Comparison of ENCODE assay signal across 8 cellular contexts in genomic region chr3:169146866-169147245, GRCh38.
DNase-seq lines count a peak whose midpoint lies in the region; ATAC-seq, FAIRE-seq and TF ChIP-seq lines count a peak whose summit lies in the region.

No MANE protein-coding gene starts in this region.

- H3K4me1 ChIP-seq in K562 (replicated peaks in 1 of 2; ENCODE audit: control insufficient read depth in 2 of 2, insufficient read depth in 2 of 2, low read length in 2 of 2) (peaks cover 6 to 19% of the 10 kb centered on the region in 2 experiments; a peak in 4 of 5 replicates), HepG2 (ENCODE audit: insufficient read depth, low read length) (peaks cover 17% of the 10 kb centered on the region), upper lobe of left lung (peaks cover 23 to 36% (median 32%) of the 10 kb centered on the region in 4 donors)

- H3K9me1 ChIP-seq in K562 (ENCODE audit: control insufficient read depth, insufficient read depth, low read length) = no peaks in the 10 kb centered on the region

- H3K27ac ChIP-seq in K562 (ENCODE audit: extremely low read depth, low read depth, low read length) (peak overlapping the region; percentile 89), HepG2 (ENCODE audit: extremely low read length, insufficient read depth, low read length) (no peak overlapping the region), upper lobe of left lung (peak overlapping the region; percentile 80 to 93 (median 92))

- H2AFZ ChIP-seq in K562 (ENCODE audit: low read depth, low read length) (peak overlapping the region; percentile 97), HepG2 (ENCODE audit: low read length) (no peak overlapping the region)

- intact Hi-C loops in K562 (cut with micrococcal nuclease) (loop anchor here (5.0 kb wide), 1 partner anchor 105 kb away; no protein-coding TSS in a partner anchor), HepG2 (cut with micrococcal nuclease; ENCODE audit: unreplicated experiment) (loop anchor here (10.0 kb wide), 3 partner anchors 148 to 282 kb away; no protein-coding TSS in a partner anchor)

- H3K27me3 ChIP-seq in K562 (ENCODE audit: control insufficient read depth in 2 of 2, insufficient read depth in 2 of 2, low read length in 2 of 2) (no peaks in the 10 kb centered on the region; a peak in 1 of 5 replicates), HepG2 (ENCODE audit: control insufficient read depth in 1 of 2, insufficient read depth in 2 of 2, low read length in 2 of 2) (peaks cover 1 to 33% of the 10 kb centered on the region in 2 experiments; a peak in 4 of 5 replicates), upper lobe of left lung (peaks cover 0 to 6% (median 0%) of the 10 kb centered on the region in 4 donors)

- H3K79me2 ChIP-seq in K562 (ENCODE audit: control insufficient read depth, insufficient read depth, low read length) = peaks cover 45% of the 10 kb centered on the region
- no peaks in the 10 kb centered on the region for H3K79me2 ChIP-seq in HepG2 (ENCODE audit: insufficient read depth, low read length)

- TF ChIP-seq POLR2A in K562 (conservative IDR thresholded peaks at IDR 0.05) (no peak), HepG2 (IDR thresholded peaks at IDR 0.05; ENCODE audit: insufficient read depth in 1 of 2, low read depth in 2 of 2, low read length in 2 of 2) (no peak), upper lobe of left lung (IDR thresholded peaks at IDR 0.05) (no peak), GM18505 (IDR thresholded peaks at IDR 0.05; ENCODE audit: borderline replicate concordance, extremely low read depth, insufficient read depth, insufficient read length) (no peak)

- TF ChIP-seq EP300 in K562 (IDR thresholded peaks at IDR 0.05; ENCODE audit: low read length) (no peak), HepG2 (IDR thresholded peaks at IDR 0.05; ENCODE audit: low read depth in 2 of 2, low read length in 2 of 2) (no peak), HepG2 (CRISPR knock-in tag; IDR thresholded peaks at IDR 0.05; ENCODE audit: borderline replicate concordance) (no peak), upper lobe of left lung (IDR thresholded peaks at IDR 0.05) (no peak)

- CTCF ChIA-PET in AG04449 (lab: Yijun Ruan, JAX) = interaction anchor here (0.7 to 5.9 kb wide), 13 partner anchors 14 to 522 kb away, joined by 3 to 43 read pairs (median 4); no protein-coding TSS in a partner anchor
- CTCF ChIA-PET in K562 (lab: Yijun Ruan, JAX; ENCODE audit: low intra/inter-chr PET ratio) = no interaction called here
- CTCF ChIA-PET in HepG2 (lab: Yijun Ruan, JAX; ENCODE audit: low intra/inter-chr PET ratio, low total read pairs) = no interaction called here

- TF ChIP-seq CTCF in AG04449 (IDR thresholded peaks at IDR 0.05; ENCODE audit: insufficient read depth, low read length, missing control alignments) = no peak
- TF ChIP-seq CTCF in HFF-Myc (IDR thresholded peaks at IDR 0.05; ENCODE audit: low read depth, low read length, missing control alignments) = no peak
- no peak for TF ChIP-seq CTCF in K562 (IDR thresholded peaks at IDR 0.05 in 2 of 3, conservative IDR thresholded peaks at IDR 0.05 in 1 of 3; ENCODE audit: insufficient read depth in 2 of 3, low read depth in 1 of 3, low read length in 3 of 3)
- TF ChIP-seq CTCF in HepG2 (CRISPR knock-in tag; IDR thresholded peaks at IDR 0.05) = no peak
- no peak for TF ChIP-seq CTCF in upper lobe of left lung (IDR thresholded peaks at IDR 0.05)

- TF ChIP-seq RAD21 in K562 (CRISPR knock-in tag; conservative IDR thresholded peaks at IDR 0.05 in 1 of 2, IDR thresholded peaks at IDR 0.05 in 1 of 2) (no peak), HepG2 (CRISPR knock-in tag; IDR thresholded peaks at IDR 0.05) (no peak)

- in situ Hi-C loops in K562 (cut with MboI) = loop anchor here (10.0 to 25.0 kb wide), 2 partner anchors 598 to 815 kb away; partner anchors contain the start of gene SEC62
- in situ Hi-C loops in HepG2 (cut with HindIII; ENCODE audit: extremely low pct_ligation_motif_present, low pct_unique_long_range_greater_than_20kb) = loop anchor here (5.0 kb wide), 1 partner anchor 515 kb away; the partner anchor contains the start of gene MECOM

- H3K9me3 ChIP-seq in K562 (replicated peaks; ENCODE audit: control insufficient read depth, insufficient read depth, low read depth, low read length) (no peaks in the 10 kb centered on the region), HepG2 (ENCODE audit: low read length) (no peaks in the 10 kb centered on the region), upper lobe of left lung (no peaks in the 10 kb centered on the region)

- peak overlapping the region; percentile 70 for H3K4me3 ChIP-seq in AG04449 (ENCODE audit: low read depth, low read length)
- peak overlapping the region; percentile 72 for H3K4me3 ChIP-seq in HFF-Myc (replicated peaks; ENCODE audit: low read depth, low read length)
- peak overlapping the region; percentile 60 for H3K4me3 ChIP-seq in K562
- peak overlapping the region; percentile 22 to 54 (median 47) for H3K4me3 ChIP-seq in HepG2 (replicated peaks in 1 of 3; ENCODE audit: insufficient read depth in 1 of 3, low read depth in 2 of 3, low read length in 3 of 3)
- peak overlapping the region; percentile 30 to 59 (median 52) for H3K4me3 ChIP-seq in upper lobe of left lung

- FAIRE-seq in K562 (lab: Jason Lieb, UNC) (no peak), HepG2 (lab: Jason Lieb, UNC) (no peak)

- POLR2A ChIA-PET in AG04449 (lab: Yijun Ruan, JAX) = interaction anchor here (0.7 kb wide), 1 partner anchor 618 kb away, joined by 3 read pairs; the partner anchor contains the start of gene TERC
- POLR2A ChIA-PET in K562 (lab: Yijun Ruan, JAX) = interaction anchor here (1.0 to 1.2 kb wide), 3 partner anchors 9 to 44 kb away, joined by 3 to 5 read pairs (median 4); no protein-coding TSS in a partner anchor
- POLR2A ChIA-PET in HepG2 (lab: Yijun Ruan, JAX) = no interaction called here

- DNase-seq in AG04449 (ENCODE audit: low read depth, low spot score) = no peak
- DNase-seq in HFF-Myc (ENCODE audit: extremely low read depth, low read depth) = no peak
- DNase-seq in K562 (ENCODE audit: extremely low read depth in 1 of 4, low spot score in 3 of 4) = peak in 1 of 4 experiments; percentile 22
- no peak for DNase-seq in HepG2 (ENCODE audit: low spot score)
- DNase-seq in upper lobe of left lung = no peak
- no peak for DNase-seq in cortex of kidney (lab: John Stamatoyannopoulos, UW)
- no peak for DNase-seq in occipital lobe (lab: John Stamatoyannopoulos, UW)

- H3K9ac ChIP-seq in K562 (ENCODE audit: insufficient read depth in 1 of 2, low read depth in 2 of 2, low read length in 2 of 2) (peak overlapping the region; percentile 81 to 88), HepG2 (ENCODE audit: insufficient read depth, low read depth, low read length) (no peak overlapping the region)

- TSS peak; percentile 88 for BruUV-seq in K562 (replicated peaks; lab: Mats Ljungman, UMichigan)
- no TSS peak for BruUV-seq in HepG2 (replicated peaks; lab: Mats Ljungman, UMichigan)

- H3K4me2 ChIP-seq in K562 (ENCODE audit: insufficient read depth, low read length) (peak overlapping the region; percentile 88), HepG2 (ENCODE audit: low read depth, low read length) (peak overlapping the region; percentile 70)

- WGBS in K562 (ENCODE audit: insufficient coverage, low coverage, missing lambda C conversion rate) = 2% methylated on average over 12 of the region's 12 CpGs
- WGBS in HepG2 (ENCODE audit: low lambda C conversion rate) = 13% methylated on average over 12 of the region's 12 CpGs
- whole genome bisulfite sequencing in upper lobe of left lung, 2 donors = 1 to 2% methylated on average over 12 of the region's 12 CpGs

- H3K36me3 ChIP-seq in K562 (ENCODE audit: control insufficient read depth, insufficient read depth, low read length) (peaks cover 18% of the 10 kb centered on the region; the same call in 2 of the 3 replicates), HepG2 (replicated peaks in 1 of 2; ENCODE audit: control insufficient read depth in 1 of 2, insufficient read depth in 2 of 2, low read length in 2 of 2) (no peaks in the 10 kb centered on the region), upper lobe of left lung (no peaks in the 10 kb centered on the region)

- no peaks in the 10 kb centered on the region for H4K20me1 ChIP-seq in K562 (replicated peaks; ENCODE audit: control insufficient read depth, insufficient read depth, low read length)
- no peaks in the 10 kb centered on the region for H4K20me1 ChIP-seq in HepG2 (ENCODE audit: insufficient read depth, low read length)

- ATAC-seq in K562 (peak; percentile 9), HepG2 (no peak), upper lobe of left lung (ENCODE audit: low FRiP score in 2 of 2) (peak in 1 of 2 donors; percentile 4), GM18505 (IDR thresholded peaks at IDR 0.05; ENCODE audit: unreplicated experiment) (no peak)

TF ChIP-seq in K562, 482 proteins besides CTCF, POLR2A, EP300 and RAD21 (continues in another document):
- TF ChIP-seq GABPA (tag; conservative IDR thresholded peaks at IDR 0.05; ENCODE audit: low read depth) (0 out of 2 replicates have a peak, but pooled peaks have one; percentile 2), ZNF589 (CRISPR knock-in tag; IDR thresholded peaks at IDR 0.05; ENCODE audit: low read depth) (0 out of 2 replicates have a peak, but pooled peaks have one; percentile 28)

TF ChIP-seq in HepG2, 621 proteins besides CTCF, POLR2A, EP300 and RAD21 (continues in another document):
- TF ChIP-seq RELA (CRISPR knock-in tag; IDR thresholded peaks at IDR 0.05) (no peak), ZNF619 (CRISPR knock-in tag; IDR thresholded peaks at IDR 0.05) (no peak), RAD51 (IDR thresholded peaks at IDR 0.05; ENCODE audit: borderline replicate concordance) (no peak), ZNF740 (CRISPR knock-in tag; IDR thresholded peaks at IDR 0.05) (no peak), GFI1 (CRISPR knock-in tag; IDR thresholded peaks at IDR 0.05; ENCODE audit: borderline replicate concordance) (no peak), ZNF12 (CRISPR knock-in tag; IDR thresholded peaks at IDR 0.05) (no peak), YY1 (IDR thresholded peaks at IDR 0.05; ENCODE audit: insufficient read depth, insufficient replicate concordance, low read depth, low read length) (no peak), CHD2 (IDR thresholded peaks at IDR 0.05; ENCODE audit: low read depth, low read length) (no peak), ZNF282 (IDR thresholded peaks at IDR 0.05; ENCODE audit: partially characterized antibody) (no peak), STAG1 (CRISPR knock-in tag; IDR thresholded peaks at IDR 0.05) (no peak), KAT8 (CRISPR knock-in tag; IDR thresholded peaks at IDR 0.05) (no peak), KAT7 (CRISPR knock-in tag; IDR thresholded peaks at IDR 0.05; ENCODE audit: borderline replicate concordance) (no peak), ZMAT3 (CRISPR knock-in tag; conservative IDR thresholded peaks at IDR 0.05) (no peak), KAT2B (IDR thresholded peaks at IDR 0.05; ENCODE audit: borderline replicate concordance, low read depth, low read length) (no peak), ZNF430 (CRISPR knock-in tag; IDR thresholded peaks at IDR 0.05) (no peak)
